Comparison of ENCODE assay signal across 18 cellular contexts in the genomic region with DNA sequence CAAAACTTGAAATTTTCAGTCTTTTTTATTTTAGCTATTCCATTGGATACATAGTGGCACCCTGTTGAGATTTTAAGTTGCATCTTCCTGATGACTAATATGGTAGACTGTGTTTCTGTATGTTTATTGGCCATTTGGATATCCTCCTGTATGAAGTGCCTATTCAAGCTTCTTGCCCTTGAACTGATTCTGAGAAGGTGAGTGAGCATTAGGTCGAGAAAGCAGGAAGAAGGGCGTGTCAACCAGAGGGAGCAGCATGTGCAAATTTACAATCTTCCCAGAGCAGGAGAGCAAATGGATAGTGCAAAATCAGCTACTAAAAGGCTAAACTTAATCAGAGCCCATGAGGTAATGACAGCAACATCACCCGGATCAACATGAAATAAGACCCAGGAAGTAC.
"Had no signal": no experiment of that assay in that cellular context is flagged by ENCODE, and none has a peak within 500 bp of the region (broad histone marks: within the 10 kb centered on the region; RNA-seq: fewer than 3 reads in every experiment).

No MANE protein-coding gene starts in this region.

- H3K27ac ChIP-seq: thyroid gland had no signal

- H3K36me3 ChIP-seq: adrenal gland, stomach, thyroid gland, uterus had no signal

- H3K4me1 Mint-ChIP-seq: activated B cell treated with CpG ODN at 0.5 μM for 24 hours; activated naive CD4-positive, alpha-beta T cell treated with anti-CD3 and anti-CD28 coated beads, Interleukin-2, amount 50 U/mL, for 24 hours had no signal

- H3K4me3 Mint-ChIP-seq: activated B cell treated with CpG ODN at 0.5 μM for 24 hours; activated CD8-positive, alpha-beta T cell treated with anti-CD3 and anti-CD28 coated beads, Interleukin-2, amount 10 ng/mL, durations not matched to agents 7 days and 5 days; activated naive CD4-positive, alpha-beta T cell treated with anti-CD3 and anti-CD28 coated beads, Interleukin-2, amount 50 U/mL, for 24 hours; dendritic cell treated with granulocyte-macrophage colony-stimulating factor and Interleukin-4, amounts not matched to agents 40 ng/mL and 50 ng/mL, for 4 days; nephron progenitor cell had no signal

- H3K27me3 Mint-ChIP-seq: activated B cell treated with CpG ODN at 0.5 μM for 24 hours; dendritic cell treated with granulocyte-macrophage colony-stimulating factor and Interleukin-4, amounts not matched to agents 40 ng/mL and 50 ng/mL, for 4 days had no signal

- H3K27me3 ChIP-seq: adrenal gland, stomach, thyroid gland, uterus had no signal

- ATAC-seq: activated CD8-positive, alpha-beta T cell treated with anti-CD3 and anti-CD28 coated beads, Interleukin-2, amount 10 ng/mL, durations not matched to agents 7 days and 5 days; sciatic nerve had no signal

- H3K9me3 Mint-ChIP-seq: activated B cell treated with CpG ODN at 0.5 μM for 24 hours; activated naive CD4-positive, alpha-beta T cell treated with anti-CD3 and anti-CD28 coated beads, Interleukin-2, amount 50 U/mL, for 24 hours; dendritic cell treated with granulocyte-macrophage colony-stimulating factor and Interleukin-4, amounts not matched to agents 40 ng/mL and 50 ng/mL, for 4 days; nephron progenitor cell had no signal

- H3K4me1 ChIP-seq: uterus had no signal

- H3K9me3 ChIP-seq: adrenal gland, stomach, thyroid gland, uterus had no signal

- DNase-seq: activated B cell treated with CpG ODN at 0.5 μM for 24 hours; activated CD4-positive, alpha-beta T cell treated with anti-CD3 and anti-CD28 coated beads for 48 hours; activated CD8-positive, alpha-beta memory T cell treated with anti-CD3 and anti-CD28 coated beads, Interleukin-2, amount 50 U/mL, for 4 hours; activated CD8-positive, alpha-beta T cell treated with anti-CD3 and anti-CD28 coated beads, Interleukin-2, amount 10 ng/mL, durations not matched to agents 7 days and 5 days; activated effector memory CD4-positive, alpha-beta T cell treated with anti-CD3 and anti-CD28 coated beads, Interleukin-2, amount 50 U/mL, for 16 hours; activated T-cell treated with anti-CD3 and anti-CD28 coated beads, Interleukin-2, amount 50 U/mL, for 48 hours; adrenal gland; erythroblast; kidney glomerular epithelial cell; nephron progenitor cell; stimulated activated CD4-positive, alpha-beta T cell treated with anti-CD3 and anti-CD28 coated beads, Interleukin-1b, Interleukin-23, amount 100 ng/mL, for 48 hours; stomach; thyroid gland; uterus had no signal

- H3K27ac Mint-ChIP-seq: activated B cell treated with CpG ODN at 0.5 μM for 24 hours; activated CD8-positive, alpha-beta T cell treated with anti-CD3 and anti-CD28 coated beads, Interleukin-2, amount 10 ng/mL, durations not matched to agents 7 days and 5 days; activated naive CD4-positive, alpha-beta T cell treated with anti-CD3 and anti-CD28 coated beads, Interleukin-2, amount 50 U/mL, for 24 hours; dendritic cell treated with granulocyte-macrophage colony-stimulating factor and Interleukin-4, amounts not matched to agents 40 ng/mL and 50 ng/mL, for 4 days; nephron progenitor cell had no signal

- H3K4me3 ChIP-seq: adrenal gland, stomach, thyroid gland, uterus had no signal

- FAIRE-seq: TTC549 had no signal
